16 cellular contexts compared by ENCODE assay signal in genomic region chr11:34788642-34789041, GRCh38.
DNase-seq lines count a peak whose midpoint lies in the region; ATAC-seq and TF ChIP-seq lines count a peak whose summit lies in the region.
"Had no signal": no experiment of that assay in that cellular context is flagged by ENCODE, and none has a peak within 500 bp of the region (broad histone marks: within the 10 kb centered on the region; RNA-seq: fewer than 3 reads in every experiment).

No MANE protein-coding gene starts in this region.

- no peak for TF ChIP-seq CTCF in esophagus squamous epithelium (IDR thresholded peaks at IDR 0.05)
- no peak for TF ChIP-seq CTCF in upper lobe of right lung (IDR thresholded peaks at IDR 0.05)
- no peak for TF ChIP-seq CTCF in activated CD8-positive, alpha-beta T cell treated with anti-CD3 and anti-CD28 coated beads for 36 hours (IDR thresholded peaks at IDR 0.05)
- TF ChIP-seq CTCF in Peyer's patch (IDR thresholded peaks at IDR 0.05): no peak
- no peak for TF ChIP-seq CTCF in hepatocyte (IDR thresholded peaks at IDR 0.05; ENCODE audit: poor library complexity)

- H3K27ac ChIP-seq in esophagus squamous epithelium (peak overlapping the region in 3 of 4 donors; percentile 34 to 72 (median 71)), upper lobe of right lung (no peak overlapping the region), Peyer's patch (no peak overlapping the region), hepatocyte (no peak overlapping the region)
- H3K27ac ChIP-seq: PC-9, SK-N-MC had no signal

- DNase-seq in NCI-H2171 treated with DMSO at 0.1 percent for 48 hours (lab: John Stamatoyannopoulos, UW) (peak; percentile 56), NCI-H2171 (lab: John Stamatoyannopoulos, UW) (no peak), NCI-H748 treated with DMSO at 0.1 percent for 48 hours (lab: John Stamatoyannopoulos, UW) (peak; percentile 39), esophagus squamous epithelium (lab: John Stamatoyannopoulos, UW) (no peak), upper lobe of right lung (no peak), Peyer's patch (no peak), hepatocyte (ENCODE audit: low spot score) (no peak)
- no peak for DNase-seq in activated CD8-positive, alpha-beta T cell treated with anti-CD3 and anti-CD28 coated beads for 36 hours
- DNase-seq: C1 segment of cervical spinal cord, H9, NCI-H2227 treated with DMSO at 0.1 percent for 48 hours, NCI-H524 treated with DMSO at 0.1 percent for 48 hours, PC-9 had no signal

- 51 to 94% methylated on average over 2 of the region's 2 CpGs for WGBS in esophagus squamous epithelium, 2 donors
- 97% methylated on average over 2 of the region's 2 CpGs for WGBS in hepatocyte (ENCODE audit: low lambda C conversion rate, missing lambda C conversion rate)

- H3K36me3 ChIP-seq in esophagus squamous epithelium (no peaks in the 10 kb centered on the region), upper lobe of right lung (no peaks in the 10 kb centered on the region), Peyer's patch (no peaks in the 10 kb centered on the region), hepatocyte (replicated peaks; ENCODE audit: insufficient read depth, low read depth) (no peaks in the 10 kb centered on the region)

- no peaks in the 10 kb centered on the region for H3K79me2 ChIP-seq in hepatocyte

- ATAC-seq in upper lobe of right lung: peak; percentile 72
- ATAC-seq in activated CD8-positive, alpha-beta T cell treated with anti-CD3 and anti-CD28 coated beads for 36 hours: no peak
- ATAC-seq: HepG2, Right ventricle myocardium inferior had no signal

- no peak overlapping the region for H2AFZ ChIP-seq in hepatocyte
- H2AFZ ChIP-seq: PC-9 had no signal

- H3K9me3 ChIP-seq in esophagus squamous epithelium: no peaks in the 10 kb centered on the region
- H3K9me3 ChIP-seq in upper lobe of right lung: no peaks in the 10 kb centered on the region
- no peaks in the 10 kb centered on the region for H3K9me3 ChIP-seq in Peyer's patch
- H3K9me3 ChIP-seq in hepatocyte (ENCODE audit: low read depth): no peaks in the 10 kb centered on the region

- POLR2A ChIA-PET in activated CD8-positive, alpha-beta T cell treated with anti-CD3 and anti-CD28 coated beads for 36 hours (lab: Charles Lee): no interaction called here

- no peak overlapping the region for H3K27ac Mint-ChIP-seq in activated CD8-positive, alpha-beta T cell treated with anti-CD3 and anti-CD28 coated beads for 36 hours
- H3K27ac Mint-ChIP-seq: H9 had no signal

- H3K4me3 ChIP-seq in esophagus squamous epithelium (no peak overlapping the region), upper lobe of right lung (no peak overlapping the region), Peyer's patch (no peak overlapping the region), hepatocyte (no peak overlapping the region)
- H3K4me3 ChIP-seq: PC-9, SK-N-MC had no signal

- H3K36me3 Mint-ChIP-seq in activated CD8-positive, alpha-beta T cell treated with anti-CD3 and anti-CD28 coated beads for 36 hours (ENCODE audit: low read depth): no peaks in the 10 kb centered on the region

- H3K4me1 Mint-ChIP-seq in activated CD8-positive, alpha-beta T cell treated with anti-CD3 and anti-CD28 coated beads for 36 hours (ENCODE audit: low read depth): no peaks in the 10 kb centered on the region

- no peaks in the 10 kb centered on the region for H3K9me3 Mint-ChIP-seq in activated CD8-positive, alpha-beta T cell treated with anti-CD3 and anti-CD28 coated beads for 36 hours

- intact Hi-C loops in esophagus squamous epithelium (cut with DNase I) (no loop called here), upper lobe of right lung (cut with DNase I) (no loop called here)
- intact Hi-C loops in activated CD8-positive, alpha-beta T cell treated with anti-CD3 and anti-CD28 coated beads for 36 hours (cut with micrococcal nuclease): no loop called here

- H3K9me2 ChIP-seq in hepatocyte (replicated peaks; ENCODE audit: insufficient read depth): no peaks in the 10 kb centered on the region

- no peak overlapping the region for H3K4me3 Mint-ChIP-seq in activated CD8-positive, alpha-beta T cell treated with anti-CD3 and anti-CD28 coated beads for 36 hours
- H3K4me3 Mint-ChIP-seq: H9 had no signal

- peaks cover 11% of the 10 kb centered on the region for H3K27me3 Mint-ChIP-seq in activated CD8-positive, alpha-beta T cell treated with anti-CD3 and anti-CD28 coated beads for 36 hours

- H4K20me1 ChIP-seq in hepatocyte (ENCODE audit: insufficient read depth, poor library complexity, severe bottlenecking): no peaks in the 10 kb centered on the region

- TF ChIP-seq POLR2A in esophagus squamous epithelium (IDR thresholded peaks at IDR 0.05) (no peak), Peyer's patch (IDR thresholded peaks at IDR 0.05) (no peak)

- no peak overlapping the region for H3K4me2 ChIP-seq in hepatocyte
- H3K4me2 ChIP-seq: PC-9 had no signal

- H3K27me3 ChIP-seq in esophagus squamous epithelium (no peaks in the 10 kb centered on the region), upper lobe of right lung (no peaks in the 10 kb centered on the region), Peyer's patch (no peaks in the 10 kb centered on the region), hepatocyte (no peaks in the 10 kb centered on the region)

- CTCF ChIA-PET in activated CD8-positive, alpha-beta T cell treated with anti-CD3 and anti-CD28 coated beads for 36 hours (lab: Charles Lee): no interaction called here

- peaks cover 3 to 71% (median 14%) of the 10 kb centered on the region in 3 donors for H3K4me1 ChIP-seq in esophagus squamous epithelium
- H3K4me1 ChIP-seq in upper lobe of right lung: no peaks in the 10 kb centered on the region
- H3K4me1 ChIP-seq in Peyer's patch: peaks cover 0 to 17% (median 0%) of the 10 kb centered on the region in 4 donors
- H3K4me1 ChIP-seq in hepatocyte (ENCODE audit: insufficient read depth): no peaks in the 10 kb centered on the region

Comparison
In these comparisons a context has a peak if more than half of its experiments do, and no peak if none do; other contexts are left out.
1. DNase-seq: peak in NCI-H2171 treated with DMSO at 0.1 percent for 48 hours (single experiment) and NCI-H748 treated with DMSO at 0.1 percent for 48 hours (single experiment); none in NCI-H2171 (single experiment), esophagus squamous epithelium (single experiment), upper lobe of right lung (single experiment), activated CD8-positive, alpha-beta T cell treated with anti-CD3 and anti-CD28 coated beads for 36 hours (single experiment), Peyer's patch (0 of 3) and hepatocyte (single experiment).
2. H3K27ac ChIP-seq: peak in esophagus squamous epithelium (3 of 4); none in upper lobe of right lung (single experiment), Peyer's patch (0 of 4) and hepatocyte (single experiment).